ENCODE assay signal across 9 cellular contexts in genomic region chr5:143594913-143595818, GRCh38.
DNase-seq lines count a peak whose midpoint lies in the region; ATAC-seq, FAIRE-seq and TF ChIP-seq lines count a peak whose summit lies in the region.
"Had no signal": no experiment of that assay in that cellular context is flagged by ENCODE, and none has a peak within 500 bp of the region (broad histone marks: within the 10 kb centered on the region; RNA-seq: fewer than 3 reads in every experiment).

No MANE protein-coding gene starts in this region.

- H3K27ac ChIP-seq in SJSA1: peak overlapping the region; percentile 90
- no peak overlapping the region for H3K27ac ChIP-seq in coronary artery
- H3K27ac ChIP-seq in gastrocnemius medialis: no peak overlapping the region

- H3K9me3 Mint-ChIP-seq in Calu3 (ENCODE audit: low read depth, unreplicated experiment): no peaks in the 10 kb centered on the region

- TF ChIP-seq CTCF in Calu3 (IDR thresholded peaks at IDR 0.05; ENCODE audit: unreplicated experiment) (no peak), coronary artery (IDR thresholded peaks at IDR 0.05) (no peak), gastrocnemius medialis (IDR thresholded peaks at IDR 0.05 in 4 of 5, conservative IDR thresholded peaks at IDR 0.05 in 1 of 5) (no peak)

- peak overlapping the region; percentile 45 for H3K4me3 Mint-ChIP-seq in Calu3 (ENCODE audit: low read depth, unreplicated experiment)

- no peak for TF ChIP-seq POLR2A in gastrocnemius medialis (IDR thresholded peaks at IDR 0.05)

- in situ Hi-C loops in gastrocnemius medialis (cut with MboI; ENCODE audit: low sequenced_read_pairs in 4 of 4): no loop called here

- H3K36me3 Mint-ChIP-seq in Calu3 (ENCODE audit: insufficient read depth, unreplicated experiment): peaks cover 17% of the 10 kb centered on the region

- peak; percentile 90 for FAIRE-seq in islet of Langerhans (lab: Jason Lieb, UNC)

- intact Hi-C loops in Calu3 (cut with micrococcal nuclease; ENCODE audit: unreplicated experiment) (loop anchor here (2.0 to 10.0 kb wide), 4 partner anchors 36 to 230 kb away; no protein-coding TSS in a partner anchor), gastrocnemius medialis (cut with DNase I; ENCODE audit: low total_unique reads) (no loop called here)

- no peaks in the 10 kb centered on the region for H3K9me3 ChIP-seq in SJSA1 (replicated peaks)
- no peaks in the 10 kb centered on the region for H3K9me3 ChIP-seq in gastrocnemius medialis

- DNase-seq in Calu3 (peak; percentile 40), SJSA1 (ENCODE audit: low read depth in 1 of 2, low spot score in 2 of 2) (peak; percentile 70 to 96), Ammon's horn (ENCODE audit: low spot score) (no peak), coronary artery (ENCODE audit: low spot score) (no peak), gastrocnemius medialis (no peak), activated T-cell treated with anti-CD3 and anti-CD28 coated beads for 4 hours (no peak)
- DNase-seq: GDM1 had no signal

- H3K27ac Mint-ChIP-seq in Calu3 (ENCODE audit: unreplicated experiment): peak overlapping the region; percentile 99

- CTCF ChIA-PET in Calu3 (lab: Charles Lee): interaction anchor here (0.5 kb wide), 1 partner anchor 339 kb away, joined by 3 read pairs; no protein-coding TSS in a partner anchor

- peaks cover 54% of the 10 kb centered on the region for H3K4me1 Mint-ChIP-seq in Calu3 (ENCODE audit: low read depth, unreplicated experiment)

- H3K27me3 ChIP-seq in SJSA1 (replicated peaks) (no peaks in the 10 kb centered on the region), gastrocnemius medialis (no peaks in the 10 kb centered on the region)

- H3K27me3 Mint-ChIP-seq in Calu3 (ENCODE audit: unreplicated experiment): no peaks in the 10 kb centered on the region

- no peaks in the 10 kb centered on the region for H3K36me3 ChIP-seq in SJSA1
- no peaks in the 10 kb centered on the region for H3K36me3 ChIP-seq in gastrocnemius medialis

- H3K4me3 ChIP-seq in SJSA1 (no peak overlapping the region), coronary artery (no peak overlapping the region), gastrocnemius medialis (no peak overlapping the region)

- BruUV-seq in Calu3 (replicated peaks; lab: Mats Ljungman, UMichigan): TSS peak; percentile 90

- peaks cover 48% of the 10 kb centered on the region for H3K4me1 ChIP-seq in SJSA1 (replicated peaks)
- no peaks in the 10 kb centered on the region for H3K4me1 ChIP-seq in gastrocnemius medialis

- ATAC-seq in HG02938 (IDR thresholded peaks at IDR 0.05; ENCODE audit: unreplicated experiment) (peak; percentile 35), gastrocnemius medialis (no peak)

Comparison
In these comparisons a context has a peak if more than half of its experiments do, and no peak if none do; other contexts are left out.
1. DNase-seq: peak in Calu3 (single experiment) and SJSA1 (2 of 2); none in Ammon's horn (single experiment), coronary artery (single experiment), gastrocnemius medialis (0 of 2) and activated T-cell treated with anti-CD3 and anti-CD28 coated beads for 4 hours (single experiment).